In the genomic region with DNA sequence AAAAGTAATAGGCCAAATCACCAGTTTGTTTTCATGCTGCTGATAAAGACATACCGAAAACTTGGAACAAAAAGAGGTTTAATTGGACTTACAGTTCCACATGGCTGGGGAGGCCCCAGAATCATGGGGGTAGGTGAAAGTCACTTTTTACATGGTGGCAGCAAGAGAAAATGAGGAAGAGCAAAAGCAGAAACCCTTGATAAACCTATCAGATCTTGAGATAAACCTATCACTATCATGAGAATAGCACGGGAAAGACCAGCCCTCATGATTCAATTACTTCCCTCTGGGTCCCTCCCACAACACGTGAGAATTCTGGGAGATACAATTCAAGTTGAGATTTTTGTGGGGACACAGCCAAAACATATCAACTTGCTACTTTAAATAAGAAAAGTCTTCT, we compare ENCODE assay signal across 25 cellular contexts. TPM values are rescaled to one million over a fixed set of nuclear protein-coding genes. Genes with fewer than 3 reads are reported as not detected.
"Had no signal": no experiment of that assay in that cellular context is flagged by ENCODE, and none has a peak within 500 bp of the region (broad histone marks: within the 10 kb centered on the region; RNA-seq: fewer than 3 reads in every experiment).

No MANE protein-coding gene starts in this region.

- H3K27ac ChIP-seq: brain microvascular endothelial cell, prostate gland, right atrium auricular region, tibial nerve, uterus had no signal

- H3K36me3 ChIP-seq: brain microvascular endothelial cell, prostate gland, right atrium auricular region, tibial nerve, uterus had no signal

- DNase-seq: activated CD4-positive, alpha-beta T cell treated with anti-CD3 and anti-CD28 coated beads for 48 hours; activated CD4-positive, CD25-positive, alpha-beta regulatory T cell; activated CD8-positive, alpha-beta T cell treated with anti-CD3 and anti-CD28 coated beads, Interleukin-2, amount 10 ng/mL, durations not matched to agents 7 days and 5 days; activated naive CD4-positive, alpha-beta T cell treated with Interleukin-2 at 50 U/mL for 16 hours; activated naive CD8-positive, alpha-beta T cell treated with anti-CD3 and anti-CD28 coated beads, Interleukin-2, amount 50 U/mL, for 24 hours; activated T-cell treated with anti-CD3 and anti-CD28 coated beads, Interleukin-2, amount 50 U/mL, for 24 hours; aorta; brain microvascular endothelial cell; central memory CD4-positive, alpha-beta T cell; head of caudate nucleus; kidney; midbrain; stimulated activated CD4-positive, alpha-beta T cell treated with anti-CD3 and anti-CD28 coated beads, Interleukin-2, amount 100 ng/mL, for 24 hours; T-helper 2 cell; uterus had no signal

- H3K9me3 ChIP-seq: prostate gland, right atrium auricular region, tibial nerve, uterus had no signal

- H3K4me3 ChIP-seq: lung, prostate gland, right atrium auricular region, tibial nerve, uterus had no signal

- H3K4me1 ChIP-seq: prostate gland, right atrium auricular region had no signal

- H3K27me3 ChIP-seq: brain microvascular endothelial cell, right atrium auricular region, tibial nerve, uterus had no signal

RNA-seq across cellular contexts. Expression of a gene that starts 28.9 kb away (rescaled TPM):
- total RNA-seq: activated CD8-positive, alpha-beta T cell treated with anti-CD3 and anti-CD28 coated beads, Interleukin-2, amount 10 ng/mL, durations not matched to agents 7 days and 5 days; activated T-helper 2 cell treated with anti-CD3 and anti-CD28 coated beads, Interferon-gamma antibody, Interleukin-2, Interleukin-4, amounts not matched to agents 10 μg/mL and 5 μg/mL and 100 μg/mL, durations not matched to agents 14 hours and 24 hours and 36 hours; aorta; frontal cortex; kidney; left lobe of liver; lung; myocyte; neural crest cell; osteocyte; prostate gland; right atrium auricular region; tibial nerve; uterus had no signal
- polyA plus RNA-seq: aorta, lung had no signal
